In the genomic region with DNA sequence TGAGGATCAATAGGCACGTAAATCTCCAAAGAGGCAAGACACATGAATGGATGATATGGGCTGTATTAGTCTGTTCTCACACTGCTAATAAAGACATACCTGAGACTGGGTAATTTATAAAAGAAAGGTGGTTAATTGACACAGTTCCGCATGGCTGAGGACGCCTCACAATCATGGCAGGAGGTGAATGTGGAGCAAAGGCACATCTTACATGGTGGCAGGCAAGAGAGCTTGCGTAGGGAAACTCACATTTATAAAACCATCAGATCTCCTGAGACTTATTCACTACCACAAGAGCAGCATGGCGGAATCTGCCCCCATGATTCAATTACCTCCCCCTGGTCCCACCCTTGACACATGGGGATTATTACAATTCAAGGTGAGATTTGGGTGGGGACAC, we compare ENCODE assay signal across 4 cellular contexts. TPM values are rescaled to one million over a fixed set of nuclear protein-coding genes. Genes with fewer than 3 reads are reported as not detected.
"Had no signal": no experiment of that assay in that cellular context is flagged by ENCODE, and none has a peak within 500 bp of the region (broad histone marks: within the 10 kb centered on the region; RNA-seq: fewer than 3 reads in every experiment).

No MANE protein-coding gene starts in this region.

RNA-seq across cellular contexts. Expression of gene UCN3, which starts 14.4 kb away (rescaled TPM):
- total RNA-seq: LHCN-M2, M059J, MCF 10A, NCI-H460 had no signal

RNA-seq across cellular contexts. Expression of gene TUBAL3, which starts 25.4 kb away (rescaled TPM):
- total RNA-seq: LHCN-M2, M059J had no signal
